ENCODE assay signal across 8 cellular contexts in genomic region chr11:133078591-133079179, GRCh38.
A peak's percentile ranks its signal among the peaks of the same experiment; 100 is the strongest.
DNase-seq lines count a peak whose midpoint lies in the region; ATAC-seq and TF ChIP-seq lines count a peak whose summit lies in the region.

No MANE protein-coding gene starts in this region.

- H3K27ac ChIP-seq in lower lobe of right lung, result no peak overlapping the region

- H3K9me3 Mint-ChIP-seq in chondrocyte (ENCODE audit: low read depth), result no peaks in the 10 kb centered on the region

- H3K4me3 ChIP-seq in NT2/D1 (ENCODE audit: insufficient read length, low read depth) (no peak overlapping the region), lower lobe of right lung (no peak overlapping the region)

- H3K36me3 ChIP-seq in NT2/D1 (ENCODE audit: insufficient read depth, insufficient read length, low read length), result no peaks in the 10 kb centered on the region
- no peaks in the 10 kb centered on the region for H3K36me3 ChIP-seq in lower lobe of right lung

- H3K4me1 ChIP-seq in NT2/D1 (ENCODE audit: insufficient read depth, insufficient read length), result no peaks in the 10 kb centered on the region
- no peaks in the 10 kb centered on the region for H3K4me1 ChIP-seq in lower lobe of right lung

- DNase-seq in stimulated activated CD4-positive, alpha-beta T cell treated with anti-CD3 and anti-CD28 coated beads, Interleukin-15, amount 100 ng/mL, for 24 hours, result peak; percentile 38
- no peak for DNase-seq in stimulated activated CD4-positive, alpha-beta T cell treated with anti-CD3 and anti-CD28 coated beads, Interleukin-4, amount 100 ng/mL, for 1 hour
- DNase-seq in NT2/D1 (ENCODE audit: low read depth, low spot score), result peak; percentile 51
- DNase-seq in chondrocyte (ENCODE audit: low spot score), result no peak
- no peak for DNase-seq in lower lobe of right lung
- DNase-seq in NCI-H187 (lab: John Stamatoyannopoulos, UW), result no peak

- intact Hi-C loops in lower lobe of right lung (cut with DNase I), result no loop called here

- no peak overlapping the region for H3K9ac ChIP-seq in NT2/D1 (ENCODE audit: insufficient read length, low read depth)

- no peaks in the 10 kb centered on the region for H3K4me1 Mint-ChIP-seq in chondrocyte (ENCODE audit: low read depth)

- H3K9me3 ChIP-seq in NT2/D1 (ENCODE audit: insufficient read depth, low read length), result peaks cover 2% of the 10 kb centered on the region; the same call in 1 of the 2 replicates
- no peaks in the 10 kb centered on the region for H3K9me3 ChIP-seq in lower lobe of right lung

- TF ChIP-seq CTCF in chondrocyte (IDR thresholded peaks at IDR 0.05) (peak; percentile 88), lower lobe of right lung (IDR thresholded peaks at IDR 0.05) (peak; percentile 73)

- no peaks in the 10 kb centered on the region for H3K36me3 Mint-ChIP-seq in chondrocyte (ENCODE audit: low read depth)

- H3K27ac Mint-ChIP-seq in chondrocyte (ENCODE audit: unreplicated experiment), result no peak overlapping the region

- H3K4me3 Mint-ChIP-seq in chondrocyte (ENCODE audit: unreplicated experiment), result no peak overlapping the region

- H3K27me3 ChIP-seq in NT2/D1 (ENCODE audit: insufficient read depth, insufficient read length), result peaks cover 13% of the 10 kb centered on the region
- H3K27me3 ChIP-seq in lower lobe of right lung (ENCODE audit: low read depth), result peaks cover 37% of the 10 kb centered on the region

- H3K27me3 Mint-ChIP-seq in chondrocyte (ENCODE audit: low read depth), result peaks cover 44% of the 10 kb centered on the region

- ATAC-seq in HG03159 (IDR thresholded peaks at IDR 0.05; ENCODE audit: unreplicated experiment), result peak; percentile 49
- ATAC-seq in lower lobe of right lung, result no peak
- no peak for ATAC-seq in GM18520 (IDR thresholded peaks at IDR 0.05; ENCODE audit: unreplicated experiment)

Comparison
In these comparisons a context has a peak if more than half of its experiments do, and no peak if none do; other contexts are left out.
1. DNase-seq: peak in stimulated activated CD4-positive, alpha-beta T cell treated with anti-CD3 and anti-CD28 coated beads, Interleukin-15, amount 100 ng/mL, for 24 hours (single experiment) and NT2/D1 (single experiment); none in stimulated activated CD4-positive, alpha-beta T cell treated with anti-CD3 and anti-CD28 coated beads, Interleukin-4, amount 100 ng/mL, for 1 hour (single experiment), chondrocyte (single experiment), lower lobe of right lung (single experiment) and NCI-H187 (0 of 2).